Comparison of ENCODE assay signal across 15 cellular contexts in the genomic region with DNA sequence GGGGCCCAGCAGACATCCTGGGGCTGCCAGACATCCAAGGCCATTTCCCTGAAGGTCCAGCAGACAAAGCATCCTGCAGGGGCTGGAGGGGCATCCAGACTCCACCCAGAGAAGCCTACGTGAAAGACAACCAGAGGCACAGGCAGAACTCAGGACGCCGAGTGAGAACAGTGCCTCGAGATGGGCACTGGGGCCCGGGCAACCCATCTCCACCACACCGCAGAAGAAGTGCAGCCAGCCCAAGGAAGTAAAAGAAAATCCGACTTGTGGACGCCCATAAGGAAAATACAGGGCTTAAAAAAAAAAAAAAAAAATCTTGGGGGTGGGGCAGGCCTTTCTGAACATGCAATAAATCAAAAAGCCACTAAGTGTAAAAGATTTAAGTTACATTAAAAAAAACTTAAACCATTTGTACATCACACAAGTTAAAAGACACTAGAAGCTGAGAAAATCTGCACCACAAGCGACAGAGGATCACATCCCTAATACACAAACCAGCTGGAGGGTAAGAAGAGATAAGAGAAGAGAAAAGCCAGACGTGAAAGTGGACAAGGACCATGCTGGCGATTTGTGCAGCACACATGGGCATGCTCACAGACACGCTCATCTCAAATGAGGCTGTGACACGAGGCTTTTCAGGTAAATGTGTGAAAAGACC. TPM values are rescaled to one million over a fixed set of nuclear protein-coding genes. Genes with fewer than 3 reads are reported as not detected.
A peak's percentile ranks its signal among the peaks of the same experiment; 100 is the strongest.
DNase-seq lines count a peak whose midpoint lies in the region; ATAC-seq, FAIRE-seq and TF ChIP-seq lines count a peak whose summit lies in the region.
"Had no signal": no experiment of that assay in that cellular context is flagged by ENCODE, and none has a peak within 500 bp of the region (broad histone marks: within the 10 kb centered on the region; RNA-seq: fewer than 3 reads in every experiment).

No MANE protein-coding gene starts in this region.

- no peaks in the 10 kb centered on the region for H3K27me3 ChIP-seq in H9 (ENCODE audit: insufficient read depth, low read length)
- no peaks in the 10 kb centered on the region for H3K27me3 ChIP-seq in SK-N-SH (ENCODE audit: insufficient read depth)
- H3K27me3 ChIP-seq in smooth muscle cell (ENCODE audit: low read depth) = no peaks in the 10 kb centered on the region
- H3K27me3 ChIP-seq in HepG2 (ENCODE audit: control insufficient read depth in 1 of 2, insufficient read depth in 2 of 2, low read length in 2 of 2) = no peaks in the 10 kb centered on the region

- H3K27ac ChIP-seq in H9 (ENCODE audit: insufficient read length, low read depth, low read length) (no peak overlapping the region), SK-N-SH (ENCODE audit: low read depth in 2 of 2, low read length in 1 of 2) (peak overlapping the region in 1 of 2 experiments; percentile 66; a peak in 2 of 4 replicates), smooth muscle cell (ENCODE audit: low read depth) (no peak overlapping the region), HepG2 (ENCODE audit: extremely low read length, insufficient read depth, low read length) (no peak overlapping the region)

- H3K27ac Mint-ChIP-seq in H9 = 0 out of 7 replicates have a peak overlapping the region, but pooled peaks of 1 of the 3 experiments have one; percentile 2
- H3K27ac Mint-ChIP-seq: B cell had no signal

- H3K79me2 ChIP-seq in H9 (ENCODE audit: insufficient read depth, low read length) (no peaks in the 10 kb centered on the region), SK-N-SH (ENCODE audit: insufficient read depth) (no peaks in the 10 kb centered on the region), smooth muscle cell (ENCODE audit: low read depth) (no peaks in the 10 kb centered on the region), HepG2 (ENCODE audit: insufficient read depth, low read length) (no peaks in the 10 kb centered on the region)

- H2BK120ac ChIP-seq in H9 (ENCODE audit: low read depth, low read length, poor library complexity, severe bottlenecking) = no peak overlapping the region

- no peak overlapping the region for H4K5ac ChIP-seq in H9 (ENCODE audit: insufficient read length, low read depth, low read length)

- H4K91ac ChIP-seq in H9 (ENCODE audit: insufficient read length, low read depth, low read length) = no peak overlapping the region

- CTCF ChIA-PET in SK-N-SH (lab: Yijun Ruan, JAX) (interaction anchor here (0.7 to 6.9 kb wide), 9 partner anchors 9 to 175 kb away, joined by 3 to 116 read pairs (median 4); no protein-coding TSS in a partner anchor), HepG2 (lab: Yijun Ruan, JAX; ENCODE audit: low intra/inter-chr PET ratio, low total read pairs) (no interaction called here)

- no peaks in the 10 kb centered on the region for H3K9me2 ChIP-seq in SK-N-SH

- peak in 1 of 2 experiments; percentile 87; a peak in 2 of 4 replicates for TF ChIP-seq EP300 in SK-N-SH (IDR thresholded peaks at IDR 0.05; ENCODE audit: borderline replicate concordance in 1 of 2, low read depth in 1 of 2, low read length in 1 of 2)
- TF ChIP-seq EP300 in HepG2 (IDR thresholded peaks at IDR 0.05; ENCODE audit: low read depth in 2 of 2, low read length in 2 of 2) = no peak
- TF ChIP-seq EP300 in HepG2 (CRISPR knock-in tag; IDR thresholded peaks at IDR 0.05; ENCODE audit: borderline replicate concordance) = no peak

- H3K27me3 Mint-ChIP-seq in H9 (ENCODE audit: low read depth) = no peaks in the 10 kb centered on the region; the same call in 1 of the 2 replicates
- H3K27me3 Mint-ChIP-seq: B cell; CD4-positive, alpha-beta memory T cell had no signal

- H3K4me3 ChIP-seq in SK-N-SH (ENCODE audit: low read depth in 2 of 2, low read length in 1 of 2) (no peak overlapping the region), smooth muscle cell (no peak overlapping the region), HepG2 (replicated peaks in 1 of 3; ENCODE audit: insufficient read depth in 1 of 3, low read depth in 2 of 3, low read length in 3 of 3) (no peak overlapping the region)
- H3K4me3 ChIP-seq: HAP-1 had no signal

- no CpG with 5 or more reads among the region's 13 CpGs for WGBS in H9 (ENCODE audit: extremely low coverage, insufficient read length, low lambda C conversion rate)
- WGBS in SK-N-SH (ENCODE audit: low lambda C conversion rate) = 78% methylated on average over 12 of the region's 13 CpGs
- 29% methylated on average over 13 of the region's 13 CpGs for WGBS in smooth muscle cell (ENCODE audit: low lambda C conversion rate)
- 97% methylated on average over 13 of the region's 13 CpGs for WGBS in HepG2 (ENCODE audit: low lambda C conversion rate)

- H3K56ac ChIP-seq in H9 (ENCODE audit: insufficient read length, low read depth, low read length) = no peak overlapping the region

- H4K20me1 ChIP-seq in H9 (ENCODE audit: control insufficient read depth, insufficient read depth, insufficient read length) (no peaks in the 10 kb centered on the region), SK-N-SH (ENCODE audit: insufficient read depth) (no peaks in the 10 kb centered on the region), smooth muscle cell (ENCODE audit: low read depth) (no peaks in the 10 kb centered on the region), HepG2 (ENCODE audit: insufficient read depth, low read length) (no peaks in the 10 kb centered on the region; the same call in 1 of the 2 replicates)

- POLR2A ChIA-PET in SK-N-SH (lab: Yijun Ruan, JAX) = interaction anchor here (0.7 to 0.8 kb wide), 2 partner anchors 93 to 175 kb away, joined by 3 to 4 read pairs; no protein-coding TSS in a partner anchor
- POLR2A ChIA-PET in HepG2 (lab: Yijun Ruan, JAX) = no interaction called here

- H3K4me1 ChIP-seq in H9 (ENCODE audit: insufficient read depth, low read length) = no peaks in the 10 kb centered on the region; the same call in 1 of the 2 replicates
- H3K4me1 ChIP-seq in SK-N-SH (ENCODE audit: control insufficient read depth in 1 of 2, insufficient read depth in 2 of 2, low read depth in 1 of 2, low read length in 1 of 2) = peaks cover 0 to 36% of the 10 kb centered on the region in 2 experiments; a peak in 3 of 4 replicates
- H3K4me1 ChIP-seq in smooth muscle cell (ENCODE audit: low read depth) = peaks cover 15% of the 10 kb centered on the region
- peaks cover 37% of the 10 kb centered on the region for H3K4me1 ChIP-seq in HepG2 (ENCODE audit: insufficient read depth, low read length)
- H3K4me1 ChIP-seq: HAP-1 had no signal

- no peak overlapping the region for H2BK12ac ChIP-seq in H9 (ENCODE audit: insufficient read length, low read depth, low read length)

- no peak overlapping the region for H3K23ac ChIP-seq in H9 (ENCODE audit: insufficient read length, low read depth, low read length)

- intact Hi-C loops in sciatic nerve (cut with DNase I) = no loop called here
- intact Hi-C loops in HepG2 (cut with micrococcal nuclease; ENCODE audit: unreplicated experiment) = no loop called here

- no peak overlapping the region for H3K9ac ChIP-seq in H9 (ENCODE audit: extremely low read depth, insufficient read length, low read length)
- no peak overlapping the region for H3K9ac ChIP-seq in SK-N-SH
- H3K9ac ChIP-seq in smooth muscle cell (ENCODE audit: low read depth) = no peak overlapping the region
- no peak overlapping the region; the same call in 1 of the 2 replicates for H3K9ac ChIP-seq in HepG2 (ENCODE audit: insufficient read depth, low read depth, low read length)

- H3F3A ChIP-seq in SK-N-SH (replicated peaks; ENCODE audit: insufficient read depth) = no peaks in the 10 kb centered on the region
- H3F3A ChIP-seq in smooth muscle cell (ENCODE audit: low read depth) = no peaks in the 10 kb centered on the region

- H3K4ac ChIP-seq in H9 (ENCODE audit: low read depth, low read length) = no peak overlapping the region

- H3K36me3 ChIP-seq in SK-N-SH (replicated peaks in 1 of 2; ENCODE audit: control insufficient read depth in 1 of 2, insufficient read depth in 2 of 2, low read length in 1 of 2) = no peaks in the 10 kb centered on the region
- H3K36me3 ChIP-seq in smooth muscle cell (ENCODE audit: low read depth) = no peaks in the 10 kb centered on the region
- peaks cover 0 to 7% of the 10 kb centered on the region in 2 experiments; a peak in 3 of 5 replicates for H3K36me3 ChIP-seq in HepG2 (replicated peaks in 1 of 2; ENCODE audit: control insufficient read depth in 1 of 2, insufficient read depth in 2 of 2, low read length in 2 of 2)
- H3K36me3 ChIP-seq: HAP-1 had no signal

- no peaks in the 10 kb centered on the region for H3K23me2 ChIP-seq in H9 (ENCODE audit: insufficient read length, low read depth, low read length, poor library complexity, severe bottlenecking)

- H3K79me1 ChIP-seq in H9 (ENCODE audit: insufficient read depth, low read depth, low read length, poor library complexity, severe bottlenecking) = no peaks in the 10 kb centered on the region

- no peak overlapping the region for H2AFZ ChIP-seq in H9 (ENCODE audit: low read length)
- H2AFZ ChIP-seq in SK-N-SH (ENCODE audit: low read depth) = no peak overlapping the region
- no peak overlapping the region for H2AFZ ChIP-seq in smooth muscle cell (ENCODE audit: low read depth)
- no peak overlapping the region for H2AFZ ChIP-seq in HepG2 (ENCODE audit: low read length)

- H2AK5ac ChIP-seq in H9 (ENCODE audit: insufficient read length, low read length) = no peak overlapping the region

- H2BK15ac ChIP-seq in H9 (ENCODE audit: low read depth, low read length) = no peak overlapping the region

- in situ Hi-C loops in HepG2 (cut with HindIII; ENCODE audit: extremely low pct_ligation_motif_present, low pct_unique_long_range_greater_than_20kb) = no loop called here

- H2BK20ac ChIP-seq in H9 (ENCODE audit: low read depth, low read length, poor library complexity, severe bottlenecking) = no peak overlapping the region

- H4K8ac ChIP-seq in H9 (replicated peaks; ENCODE audit: insufficient read length, low read depth, low read length) = no peak overlapping the region

- H3T11ph ChIP-seq in H9 (ENCODE audit: low read length) = no peak overlapping the region

- peak; percentile 25 for DNase-seq in H9
- DNase-seq in SK-N-SH = peak; percentile 86
- peak; percentile 48 for DNase-seq in left kidney (ENCODE audit: low read depth, low spot score)
- no peak for DNase-seq in smooth muscle cell (lab: John Stamatoyannopoulos, UW; ENCODE audit: unreplicated experiment)
- DNase-seq in activated naive CD4-positive, alpha-beta T cell (lab: John Stamatoyannopoulos, UW) = no peak
- DNase-seq in sciatic nerve (ENCODE audit: low spot score) = no peak
- DNase-seq in HepG2 (ENCODE audit: low spot score) = no peak
- DNase-seq: ACHN; CD4-positive, alpha-beta memory T cell; NCI-H187; NCI-H345; NCI-H526; RPMI8226 had no signal

- H2BK5ac ChIP-seq in H9 (ENCODE audit: insufficient read length, low read length) = no peak overlapping the region

- TF ChIP-seq POLR2A in HepG2 (IDR thresholded peaks at IDR 0.05; ENCODE audit: insufficient read depth in 1 of 2, low read depth in 2 of 2, low read length in 2 of 2) = no peak

- no peaks in the 10 kb centered on the region; a peak in 1 of 5 replicates for H3K9me3 Mint-ChIP-seq in H9

- no TSS peak for BruUV-seq in HepG2 (replicated peaks; lab: Mats Ljungman, UMichigan)

- H3K18ac ChIP-seq in H9 (ENCODE audit: insufficient read length, low read depth, low read length) = no peak overlapping the region

- peaks cover 10 to 20% of the 10 kb centered on the region in 2 experiments for H3K4me1 Mint-ChIP-seq in H9

- ATAC-seq in sciatic nerve (no peak), HepG2 (no peak)

- H3K4me2 ChIP-seq in H9 (ENCODE audit: insufficient read depth, insufficient read length, low read length) (no peak overlapping the region), SK-N-SH (no peak overlapping the region), smooth muscle cell (peak overlapping the region; percentile 55), HepG2 (ENCODE audit: low read depth, low read length) (no peak overlapping the region)

- H3K14ac ChIP-seq in H9 (ENCODE audit: insufficient read depth, low read length) = no peak overlapping the region

- H3K4me3 Mint-ChIP-seq in H9 = no peak overlapping the region
- H3K4me3 Mint-ChIP-seq: B cell; CD4-positive, alpha-beta memory T cell had no signal

- FAIRE-seq in HepG2 (lab: Jason Lieb, UNC) = no peak

- no peak for TF ChIP-seq CTCF in H9 (conservative IDR thresholded peaks at IDR 0.05)
- TF ChIP-seq CTCF in SK-N-SH (IDR thresholded peaks at IDR 0.05) = no peak
- TF ChIP-seq CTCF in smooth muscle cell (IDR thresholded peaks at IDR 0.05; ENCODE audit: borderline replicate concordance, insufficient read depth, poor library complexity, severe bottlenecking) = no peak
- no peak for TF ChIP-seq CTCF in HepG2 (CRISPR knock-in tag; IDR thresholded peaks at IDR 0.05)

- H3K36me3 Mint-ChIP-seq in H9 (ENCODE audit: insufficient read depth in 1 of 3, low read depth in 3 of 3) = no peaks in the 10 kb centered on the region; a peak in 1 of 7 replicates

- H3K9me3 ChIP-seq in H9 (ENCODE audit: control insufficient read depth, low read depth, low read length) (no peaks in the 10 kb centered on the region), SK-N-SH (no peaks in the 10 kb centered on the region), smooth muscle cell (replicated peaks; ENCODE audit: low read depth) (no peaks in the 10 kb centered on the region), HepG2 (ENCODE audit: low read length) (no peaks in the 10 kb centered on the region)
- H3K9me3 ChIP-seq: HAP-1 had no signal

- TF ChIP-seq RAD21 in SK-N-SH (IDR thresholded peaks at IDR 0.05; ENCODE audit: low read length) (peak; percentile 24), HepG2 (CRISPR knock-in tag; IDR thresholded peaks at IDR 0.05) (no peak)

RNA-seq across cellular contexts. Expression of a gene that starts 35.8 kb away (rescaled TPM):
- total RNA-seq in H9 (2021) (42.2 and 43.3 TPM in 2 replicates), smooth muscle cell (4.1 and 9.9 TPM in 2 replicates), sciatic nerve (155 TPM), HepG2 (2016; rRNA removed; fragmentation: Illumina TruSeq; extraction: Trizol) (144 and 162 TPM in 2 replicates)
- polyA plus RNA-seq in SK-N-SH (2012; rRNA removed) (205 and 343 TPM in 2 replicates), smooth muscle cell (6.2 and 34.1 TPM in 2 replicates), HepG2 (2011; rRNA removed) (156 and 194 TPM in 2 replicates)
- 170 and 298 TPM in 2 replicates for polyA plus RNA-seq in SK-N-SH (2012; cell fraction: cytosol; rRNA removed)
- polyA plus RNA-seq in SK-N-SH (2012; cell fraction: nucleus; rRNA removed) = 209 and 222 TPM in 2 replicates
- total RNA-seq in HepG2 (2016; cell fraction: cytosol; rRNA removed; fragmentation: Illumina TruSeq; extraction: Trizol; ENCODE audit: low read depth) = 44.0 and 61.5 TPM in 2 replicates
- 127 and 167 TPM in 2 replicates for total RNA-seq in HepG2 (2016; cell fraction: insoluble cytoplasmic fraction; rRNA removed; fragmentation: Illumina TruSeq; extraction: Trizol)
- total RNA-seq in HepG2 (2016; cell fraction: membrane; rRNA removed; fragmentation: Illumina TruSeq; extraction: Trizol) = 60.4 and 90.3 TPM in 2 replicates
- 92.2 and 95.4 TPM in 2 replicates for total RNA-seq in HepG2 (2016; cell fraction: nucleus; rRNA removed; fragmentation: Illumina TruSeq; extraction: Trizol)
- 185 and 260 TPM in 2 replicates for polyA plus RNA-seq in HepG2 (2011; cell fraction: cytosol; rRNA removed)
- polyA plus RNA-seq in HepG2 (2011; cell fraction: nucleus; rRNA removed) = 192 TPM in 2 replicates
- 90.6 and 123 TPM in 2 replicates for polyA plus RNA-seq in HepG2 (2012)
- 59.9 and 87.6 TPM in 2 replicates for polyA plus RNA-seq in HepG2 (2016; cell fraction: cytosol; fragmentation: Illumina TruSeq; extraction: Trizol; ENCODE audit: low read depth)
- polyA plus RNA-seq in HepG2 (2016; cell fraction: insoluble cytoplasmic fraction; fragmentation: Illumina TruSeq; extraction: Trizol; ENCODE audit: low read depth) = 139 and 159 TPM in 2 replicates
- 62.3 and 85.6 TPM in 2 replicates for polyA plus RNA-seq in HepG2 (2016; cell fraction: membrane; fragmentation: Illumina TruSeq; extraction: Trizol; ENCODE audit: low read depth)
- 155 and 158 TPM in 2 replicates for polyA plus RNA-seq in HepG2 (2016; cell fraction: nucleus; fragmentation: Illumina TruSeq; extraction: Trizol; ENCODE audit: insufficient read depth, low read depth)
- polyA minus RNA-seq in HepG2 (2011; rRNA and poly(A)+ RNA removed; ENCODE audit: low replicate concordance) = 32.2 and 191 TPM in 2 replicates
- polyA minus RNA-seq in HepG2 (2011; cell fraction: cytosol; rRNA and poly(A)+ RNA removed) = 76.6 and 84.9 TPM in 2 replicates
- polyA minus RNA-seq in HepG2 (2011; cell fraction: nucleus; rRNA and poly(A)+ RNA removed) = 33.6 and 36.1 TPM in 2 replicates

RNA-seq across cellular contexts. Expression of a gene that starts 35.9 kb away (rescaled TPM):
- total RNA-seq in H9 (2021) = 22.9 and 25.5 TPM in 2 replicates
- 33.5 and 34.7 TPM in 2 replicates for polyA plus RNA-seq in SK-N-SH (2012; rRNA removed)
- polyA plus RNA-seq in SK-N-SH (2012; cell fraction: cytosol; rRNA removed) = 16.1 and 21.5 TPM in 2 replicates
- 59.6 and 61.9 TPM in 2 replicates for polyA plus RNA-seq in SK-N-SH (2012; cell fraction: nucleus; rRNA removed)
- 0.36 TPM in 1 of 2 replicates, not detected in the other for total RNA-seq in smooth muscle cell
- polyA plus RNA-seq in smooth muscle cell = 0.99 and 3.2 TPM in 2 replicates
- 33.9 TPM for total RNA-seq in sciatic nerve
- 16.4 and 18.6 TPM in 2 replicates for total RNA-seq in HepG2 (2016; rRNA removed; fragmentation: Illumina TruSeq; extraction: Trizol)
- 4.6 and 5.3 TPM in 2 replicates for total RNA-seq in HepG2 (2016; cell fraction: cytosol; rRNA removed; fragmentation: Illumina TruSeq; extraction: Trizol; ENCODE audit: low read depth)
- total RNA-seq in HepG2 (2016; cell fraction: insoluble cytoplasmic fraction; rRNA removed; fragmentation: Illumina TruSeq; extraction: Trizol) = 16.6 and 20.5 TPM in 2 replicates
- total RNA-seq in HepG2 (2016; cell fraction: membrane; rRNA removed; fragmentation: Illumina TruSeq; extraction: Trizol) = 7.4 and 8.1 TPM in 2 replicates
- total RNA-seq in HepG2 (2016; cell fraction: nucleus; rRNA removed; fragmentation: Illumina TruSeq; extraction: Trizol) = 17.3 and 19.7 TPM in 2 replicates
- 17.5 and 23.4 TPM in 2 replicates for polyA plus RNA-seq in HepG2 (2011; rRNA removed)
- 11.8 and 19.6 TPM in 2 replicates for polyA plus RNA-seq in HepG2 (2011; cell fraction: cytosol; rRNA removed)
- 74.7 and 94.3 TPM in 2 replicates for polyA plus RNA-seq in HepG2 (2011; cell fraction: nucleus; rRNA removed)
- 11.2 and 13.2 TPM in 2 replicates for polyA plus RNA-seq in HepG2 (2012)
- 3.6 and 4.0 TPM in 2 replicates for polyA plus RNA-seq in HepG2 (2016; cell fraction: cytosol; fragmentation: Illumina TruSeq; extraction: Trizol; ENCODE audit: low read depth)
- 17.8 and 20.1 TPM in 2 replicates for polyA plus RNA-seq in HepG2 (2016; cell fraction: insoluble cytoplasmic fraction; fragmentation: Illumina TruSeq; extraction: Trizol; ENCODE audit: low read depth)
- 5.9 and 6.5 TPM in 2 replicates for polyA plus RNA-seq in HepG2 (2016; cell fraction: membrane; fragmentation: Illumina TruSeq; extraction: Trizol; ENCODE audit: low read depth)
- 34.4 and 34.7 TPM in 2 replicates for polyA plus RNA-seq in HepG2 (2016; cell fraction: nucleus; fragmentation: Illumina TruSeq; extraction: Trizol; ENCODE audit: insufficient read depth, low read depth)
- polyA minus RNA-seq in HepG2 (2011; rRNA and poly(A)+ RNA removed; ENCODE audit: low replicate concordance) = 28.2 and 29.9 TPM in 2 replicates
- 10.6 and 12.9 TPM in 2 replicates for polyA minus RNA-seq in HepG2 (2011; cell fraction: cytosol; rRNA and poly(A)+ RNA removed)
- polyA minus RNA-seq in HepG2 (2011; cell fraction: nucleus; rRNA and poly(A)+ RNA removed) = 24.5 and 27.3 TPM in 2 replicates

RNA-seq across cellular contexts. Expression of a gene that starts 51.1 kb away (rescaled TPM):
- total RNA-seq in H9 (2021) (22.4 and 22.9 TPM in 2 replicates), smooth muscle cell (2.3 and 4.1 TPM in 2 replicates), sciatic nerve (6.2 TPM), HepG2 (2016; rRNA removed; fragmentation: Illumina TruSeq; extraction: Trizol) (7.4 and 7.7 TPM in 2 replicates)
- polyA plus RNA-seq in SK-N-SH (2012; rRNA removed) (3.2 and 5.9 TPM in 2 replicates), smooth muscle cell (7.4 and 7.9 TPM in 2 replicates), HepG2 (2011; rRNA removed) (2.1 and 2.5 TPM in 2 replicates)
- polyA plus RNA-seq in SK-N-SH (2012; cell fraction: cytosol; rRNA removed) = 2.0 and 4.8 TPM in 2 replicates
- 7.7 and 10.0 TPM in 2 replicates for polyA plus RNA-seq in SK-N-SH (2012; cell fraction: nucleus; rRNA removed)
- 2.1 and 3.2 TPM in 2 replicates for total RNA-seq in HepG2 (2016; cell fraction: cytosol; rRNA removed; fragmentation: Illumina TruSeq; extraction: Trizol; ENCODE audit: low read depth)
- 7.8 and 8.7 TPM in 2 replicates for total RNA-seq in HepG2 (2016; cell fraction: insoluble cytoplasmic fraction; rRNA removed; fragmentation: Illumina TruSeq; extraction: Trizol)
- 4.1 and 4.4 TPM in 2 replicates for total RNA-seq in HepG2 (2016; cell fraction: membrane; rRNA removed; fragmentation: Illumina TruSeq; extraction: Trizol)
- 4.8 and 5.3 TPM in 2 replicates for total RNA-seq in HepG2 (2016; cell fraction: nucleus; rRNA removed; fragmentation: Illumina TruSeq; extraction: Trizol)
- 1.7 and 3.9 TPM in 2 replicates for polyA plus RNA-seq in HepG2 (2011; cell fraction: cytosol; rRNA removed)
- polyA plus RNA-seq in HepG2 (2011; cell fraction: nucleus; rRNA removed) = 4.7 and 6.8 TPM in 2 replicates
- 2.4 and 4.1 TPM in 2 replicates for polyA plus RNA-seq in HepG2 (2012)
- 1.7 and 2.3 TPM in 2 replicates for polyA plus RNA-seq in HepG2 (2016; cell fraction: cytosol; fragmentation: Illumina TruSeq; extraction: Trizol; ENCODE audit: low read depth)
- polyA plus RNA-seq in HepG2 (2016; cell fraction: insoluble cytoplasmic fraction; fragmentation: Illumina TruSeq; extraction: Trizol; ENCODE audit: low read depth) = 5.9 and 6.5 TPM in 2 replicates
- polyA plus RNA-seq in HepG2 (2016; cell fraction: membrane; fragmentation: Illumina TruSeq; extraction: Trizol; ENCODE audit: low read depth) = 2.8 and 3.1 TPM in 2 replicates
- 4.2 and 7.0 TPM in 2 replicates for polyA plus RNA-seq in HepG2 (2016; cell fraction: nucleus; fragmentation: Illumina TruSeq; extraction: Trizol; ENCODE audit: insufficient read depth, low read depth)
- polyA minus RNA-seq in HepG2 (2011; rRNA and poly(A)+ RNA removed; ENCODE audit: low replicate concordance) = 2.4 and 4.9 TPM in 2 replicates
- 1.7 and 2.4 TPM in 2 replicates for polyA minus RNA-seq in HepG2 (2011; cell fraction: cytosol; rRNA and poly(A)+ RNA removed)
- polyA minus RNA-seq in HepG2 (2011; cell fraction: nucleus; rRNA and poly(A)+ RNA removed) = 0.75 and 1.8 TPM in 2 replicates

RNA-seq across cellular contexts. Expression of a gene that starts 51.1 kb away (rescaled TPM):
- total RNA-seq in H9 (2021) = 24.0 and 24.4 TPM in 2 replicates
- polyA plus RNA-seq in SK-N-SH (2012; rRNA removed) = 7.8 and 8.0 TPM in 2 replicates
- 3.0 and 4.0 TPM in 2 replicates for polyA plus RNA-seq in SK-N-SH (2012; cell fraction: cytosol; rRNA removed)
- polyA plus RNA-seq in SK-N-SH (2012; cell fraction: nucleus; rRNA removed) = 23.0 and 24.3 TPM in 2 replicates
- 3.8 and 7.3 TPM in 2 replicates for total RNA-seq in smooth muscle cell
- 7.5 TPM in 2 replicates for polyA plus RNA-seq in smooth muscle cell
- total RNA-seq in sciatic nerve = 22.9 TPM
- total RNA-seq in HepG2 (2016; rRNA removed; fragmentation: Illumina TruSeq; extraction: Trizol) = 14.1 and 17.6 TPM in 2 replicates
- total RNA-seq in HepG2 (2016; cell fraction: cytosol; rRNA removed; fragmentation: Illumina TruSeq; extraction: Trizol; ENCODE audit: low read depth) = 2.4 and 2.6 TPM in 2 replicates
- 10.3 and 13.8 TPM in 2 replicates for total RNA-seq in HepG2 (2016; cell fraction: insoluble cytoplasmic fraction; rRNA removed; fragmentation: Illumina TruSeq; extraction: Trizol)
- 6.4 and 6.7 TPM in 2 replicates for total RNA-seq in HepG2 (2016; cell fraction: membrane; rRNA removed; fragmentation: Illumina TruSeq; extraction: Trizol)
- total RNA-seq in HepG2 (2016; cell fraction: nucleus; rRNA removed; fragmentation: Illumina TruSeq; extraction: Trizol) = 15.1 and 15.3 TPM in 2 replicates
- 15.8 and 18.2 TPM in 2 replicates for polyA plus RNA-seq in HepG2 (2011; rRNA removed)
- 8.3 and 9.5 TPM in 2 replicates for polyA plus RNA-seq in HepG2 (2011; cell fraction: cytosol; rRNA removed)
- polyA plus RNA-seq in HepG2 (2011; cell fraction: nucleus; rRNA removed) = 47.3 and 53.1 TPM in 2 replicates
- 11.3 and 11.9 TPM in 2 replicates for polyA plus RNA-seq in HepG2 (2012)
- polyA plus RNA-seq in HepG2 (2016; cell fraction: cytosol; fragmentation: Illumina TruSeq; extraction: Trizol; ENCODE audit: low read depth) = 1.3 and 1.5 TPM in 2 replicates
- 8.2 and 12.3 TPM in 2 replicates for polyA plus RNA-seq in HepG2 (2016; cell fraction: insoluble cytoplasmic fraction; fragmentation: Illumina TruSeq; extraction: Trizol; ENCODE audit: low read depth)
- 2.5 and 3.1 TPM in 2 replicates for polyA plus RNA-seq in HepG2 (2016; cell fraction: membrane; fragmentation: Illumina TruSeq; extraction: Trizol; ENCODE audit: low read depth)
- 23.5 and 25.4 TPM in 2 replicates for polyA plus RNA-seq in HepG2 (2016; cell fraction: nucleus; fragmentation: Illumina TruSeq; extraction: Trizol; ENCODE audit: insufficient read depth, low read depth)
- 46.0 and 112 TPM in 2 replicates for polyA minus RNA-seq in HepG2 (2011; rRNA and poly(A)+ RNA removed; ENCODE audit: low replicate concordance)
- polyA minus RNA-seq in HepG2 (2011; cell fraction: cytosol; rRNA and poly(A)+ RNA removed) = 8.4 and 10.0 TPM in 2 replicates
- polyA minus RNA-seq in HepG2 (2011; cell fraction: nucleus; rRNA and poly(A)+ RNA removed) = 21.9 and 23.7 TPM in 2 replicates

Comparison
In these comparisons a context has a peak if more than half of its experiments do, and no peak if none do; other contexts are left out.
1. DNase-seq: peak in H9 (single experiment), SK-N-SH (single experiment) and left kidney (single experiment); none in smooth muscle cell (single experiment), activated naive CD4-positive, alpha-beta T cell (0 of 4), sciatic nerve (single experiment) and HepG2 (single experiment).